Comparison of ENCODE assay signal across 8 cellular contexts in the genomic region with DNA sequence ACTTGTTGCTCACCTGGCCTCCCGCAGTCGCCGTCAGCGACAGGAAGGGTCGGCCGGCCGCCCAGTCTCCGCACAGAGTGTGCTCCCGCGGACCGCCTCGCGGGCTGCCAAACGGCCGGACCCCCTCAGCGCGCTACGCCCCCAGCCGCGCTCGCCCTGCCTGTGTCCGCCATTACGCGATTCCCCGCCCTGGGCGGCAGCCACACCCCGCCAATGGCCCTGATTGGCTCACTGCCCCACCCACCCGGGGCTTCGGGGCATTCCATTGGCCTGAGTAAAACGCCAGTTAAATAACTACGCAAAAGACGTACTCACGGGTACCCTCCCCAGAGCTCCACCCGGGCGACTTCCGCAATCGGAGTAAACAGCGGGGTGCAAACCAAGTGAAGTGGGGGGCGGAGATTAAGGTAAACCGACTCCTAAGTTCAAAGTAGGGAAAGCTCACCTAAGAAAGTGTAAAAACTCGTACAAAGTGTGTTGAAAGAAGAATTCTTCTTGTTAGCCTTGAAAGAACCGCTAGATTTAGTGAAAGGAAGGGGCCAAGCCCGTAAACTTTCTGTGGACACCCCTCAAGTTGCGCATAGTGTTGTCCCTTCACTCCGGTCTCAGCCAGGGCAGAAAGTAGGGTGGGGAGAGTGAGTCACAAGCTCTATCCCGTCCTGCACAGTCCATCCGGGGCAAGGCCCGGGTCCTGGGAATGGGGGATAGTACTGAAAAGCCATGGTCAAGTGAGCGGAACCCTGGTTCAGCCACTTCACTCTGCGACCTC. TPM values are rescaled to one million over a fixed set of nuclear protein-coding genes. Genes with fewer than 3 reads are reported as not detected.
DNase-seq lines count a peak whose midpoint lies in the region; ATAC-seq and TF ChIP-seq lines count a peak whose summit lies in the region.

A gene with protein sequence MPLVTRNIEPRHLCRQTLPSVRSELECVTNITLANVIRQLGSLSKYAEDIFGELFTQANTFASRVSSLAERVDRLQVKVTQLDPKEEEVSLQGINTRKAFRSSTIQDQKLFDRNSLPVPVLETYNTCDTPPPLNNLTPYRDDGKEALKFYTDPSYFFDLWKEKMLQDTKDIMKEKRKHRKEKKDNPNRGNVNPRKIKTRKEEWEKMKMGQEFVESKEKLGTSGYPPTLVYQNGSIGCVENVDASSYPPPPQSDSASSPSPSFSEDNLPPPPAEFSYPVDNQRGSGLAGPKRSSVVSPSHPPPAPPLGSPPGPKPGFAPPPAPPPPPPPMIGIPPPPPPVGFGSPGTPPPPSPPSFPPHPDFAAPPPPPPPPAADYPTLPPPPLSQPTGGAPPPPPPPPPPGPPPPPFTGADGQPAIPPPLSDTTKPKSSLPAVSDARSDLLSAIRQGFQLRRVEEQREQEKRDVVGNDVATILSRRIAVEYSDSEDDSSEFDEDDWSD (minus strand): TSS at position 195 of the 769 bp plus-strand sequence. CDS start 61,277 bp downstream, outside the sequence.

- TF ChIP-seq POLR2A in erythroblast (IDR thresholded peaks at IDR 0.05; ENCODE audit: low read length) = peak; percentile 90

- H3K36me3 ChIP-seq in mucosa of rectum (ENCODE audit: control insufficient read depth in 2 of 2, insufficient read depth in 2 of 2, low read length in 2 of 2) = no peaks in the 10 kb centered on the region

- ATAC-seq in GM21717 (IDR thresholded peaks at IDR 0.05; ENCODE audit: unreplicated experiment) = peak; percentile 81

- H3K4me3 ChIP-seq in mucosa of rectum (ENCODE audit: low read length in 2 of 2) = peak within 1 kb of the TSS; percentile 86 to 98

- in situ Hi-C loops in KBM-7 (cut with MboI; ENCODE audit: low pct_unique_long_range_greater_than_20kb, low sequenced_read_pairs) = no loop called here

- no peaks in the 10 kb centered on the region for H3K27me3 ChIP-seq in mucosa of rectum (ENCODE audit: control insufficient read depth in 2 of 2, insufficient read depth in 2 of 2, low read length in 2 of 2)

- peak; percentile 98 for DNase-seq in DMS153 treated with DMSO at 0.1 percent for 48 hours (lab: John Stamatoyannopoulos, UW; ENCODE audit: unreplicated experiment)
- DNase-seq in KBM-7 = peak; percentile 98
- DNase-seq in activated T-cell treated with anti-CD3 and anti-CD28 coated beads, Interleukin-2, amount 50 U/mL, for 24 hours = peak; percentile 98
- peak; percentile 99 for DNase-seq in erythroblast (lab: John Stamatoyannopoulos, UW)
- peak; percentile 97 for DNase-seq in stimulated activated CD8-positive, alpha-beta memory T cell treated with anti-CD3 and anti-CD28 coated beads, Interleukin-4, amount 100 ng/mL, for 48 hours

- peak within 1 kb of the TSS; percentile 99 for H3K27ac Mint-ChIP-seq in activated T-cell treated with anti-CD3 and anti-CD28 coated beads, Interleukin-2, amount 50 U/mL, for 24 hours

- no peaks in the 10 kb centered on the region for H3K27me3 Mint-ChIP-seq in activated T-cell treated with anti-CD3 and anti-CD28 coated beads, Interleukin-2, amount 50 U/mL, for 24 hours

- H3K4me3 Mint-ChIP-seq in activated T-cell treated with anti-CD3 and anti-CD28 coated beads, Interleukin-2, amount 50 U/mL, for 24 hours = peak within 1 kb of the TSS; percentile 98

- peaks cover 9% of the 10 kb centered on the region for H3K36me3 Mint-ChIP-seq in activated T-cell treated with anti-CD3 and anti-CD28 coated beads, Interleukin-2, amount 50 U/mL, for 24 hours (ENCODE audit: low read depth)

- H3K4me1 ChIP-seq in mucosa of rectum (ENCODE audit: control insufficient read depth in 2 of 2, insufficient read depth in 2 of 2, low read length in 2 of 2) = peaks cover 11 to 23% of the 10 kb centered on the region in 2 donors

- H3K9me3 ChIP-seq in mucosa of rectum (ENCODE audit: control insufficient read depth in 2 of 2, low read length in 2 of 2) = no peaks in the 10 kb centered on the region

- H3K9me3 Mint-ChIP-seq in activated T-cell treated with anti-CD3 and anti-CD28 coated beads, Interleukin-2, amount 50 U/mL, for 24 hours = no peaks in the 10 kb centered on the region

- peak within 1 kb of the TSS; percentile 97 to 98 for H3K9ac ChIP-seq in mucosa of rectum (ENCODE audit: low read depth in 1 of 2, low read length in 2 of 2)

- H3K27ac ChIP-seq in mucosa of rectum (ENCODE audit: low read depth in 2 of 2, low read length in 2 of 2) = peak within 1 kb of the TSS; percentile 99 to 100

- H3K4me1 Mint-ChIP-seq in activated T-cell treated with anti-CD3 and anti-CD28 coated beads, Interleukin-2, amount 50 U/mL, for 24 hours (ENCODE audit: low read depth) = peaks cover 32% of the 10 kb centered on the region

TF ChIP-seq in PFSK-1, 5 proteins besides CTCF, POLR2A, EP300 and RAD21:
- TF ChIP-seq SIN3A (IDR thresholded peaks at IDR 0.05; ENCODE audit: borderline replicate concordance, insufficient read depth, low read length) = 0 out of 2 replicates have a peak, but pooled peaks have one; percentile 8
- TF ChIP-seq, protein P1, sequence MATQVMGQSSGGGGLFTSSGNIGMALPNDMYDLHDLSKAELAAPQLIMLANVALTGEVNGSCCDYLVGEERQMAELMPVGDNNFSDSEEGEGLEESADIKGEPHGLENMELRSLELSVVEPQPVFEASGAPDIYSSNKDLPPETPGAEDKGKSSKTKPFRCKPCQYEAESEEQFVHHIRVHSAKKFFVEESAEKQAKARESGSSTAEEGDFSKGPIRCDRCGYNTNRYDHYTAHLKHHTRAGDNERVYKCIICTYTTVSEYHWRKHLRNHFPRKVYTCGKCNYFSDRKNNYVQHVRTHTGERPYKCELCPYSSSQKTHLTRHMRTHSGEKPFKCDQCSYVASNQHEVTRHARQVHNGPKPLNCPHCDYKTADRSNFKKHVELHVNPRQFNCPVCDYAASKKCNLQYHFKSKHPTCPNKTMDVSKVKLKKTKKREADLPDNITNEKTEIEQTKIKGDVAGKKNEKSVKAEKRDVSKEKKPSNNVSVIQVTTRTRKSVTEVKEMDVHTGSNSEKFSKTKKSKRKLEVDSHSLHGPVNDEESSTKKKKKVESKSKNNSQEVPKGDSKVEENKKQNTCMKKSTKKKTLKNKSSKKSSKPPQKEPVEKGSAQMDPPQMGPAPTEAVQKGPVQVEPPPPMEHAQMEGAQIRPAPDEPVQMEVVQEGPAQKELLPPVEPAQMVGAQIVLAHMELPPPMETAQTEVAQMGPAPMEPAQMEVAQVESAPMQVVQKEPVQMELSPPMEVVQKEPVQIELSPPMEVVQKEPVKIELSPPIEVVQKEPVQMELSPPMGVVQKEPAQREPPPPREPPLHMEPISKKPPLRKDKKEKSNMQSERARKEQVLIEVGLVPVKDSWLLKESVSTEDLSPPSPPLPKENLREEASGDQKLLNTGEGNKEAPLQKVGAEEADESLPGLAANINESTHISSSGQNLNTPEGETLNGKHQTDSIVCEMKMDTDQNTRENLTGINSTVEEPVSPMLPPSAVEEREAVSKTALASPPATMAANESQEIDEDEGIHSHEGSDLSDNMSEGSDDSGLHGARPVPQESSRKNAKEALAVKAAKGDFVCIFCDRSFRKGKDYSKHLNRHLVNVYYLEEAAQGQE (IDR thresholded peaks at IDR 0.05; ENCODE audit: insufficient read depth in 1 of 2, low read depth in 2 of 2, low read length in 2 of 2) = no peak
- peak; percentile 56 for TF ChIP-seq FOXP2 (optimal IDR thresholded peaks at IDR 0.05; ENCODE audit: borderline replicate concordance, extremely low read depth, extremely low read length, insufficient read depth)
- TF ChIP-seq POLR2AphosphoS5 (IDR thresholded peaks at IDR 0.05; ENCODE audit: low read depth, low read length) = peak; percentile 89
- TF ChIP-seq TAF1 (IDR thresholded peaks at IDR 0.05; ENCODE audit: borderline replicate concordance, insufficient read depth, low read length) = peak; percentile 88

RNA-seq across cellular contexts. Expression of the gene that starts here (rescaled TPM):
- 54.0 TPM for polyA plus RNA-seq in PFSK-1 (2012; ENCODE audit: insufficient read length, low read depth)

Comparison
In these comparisons a context has a peak if more than half of its experiments do, and no peak if none do; other contexts are left out.
1. Peak in every context shown above with its lines: DNase-seq, ATAC-seq, H3K4me3 ChIP-seq and H3K27ac ChIP-seq.